19 cellular contexts compared by ENCODE assay signal in genomic region chr3:10558726-10559125, GRCh38. TPM values are rescaled to one million over a fixed set of nuclear protein-coding genes. Genes with fewer than 3 reads are reported as not detected.
"Had no signal": no experiment of that assay in that cellular context is flagged by ENCODE, and none has a peak within 500 bp of the region (broad histone marks: within the 10 kb centered on the region; RNA-seq: fewer than 3 reads in every experiment).

No MANE protein-coding gene starts in this region.

- H3K4me1 ChIP-seq: adrenal gland, esophagus squamous epithelium, right lobe of liver, spleen, stomach had no signal

- H3K36me3 ChIP-seq: adrenal gland, cardiac muscle cell, esophagus squamous epithelium, right lobe of liver, spleen, stomach, thoracic aorta had no signal

- H3K27me3 ChIP-seq: right lobe of liver had no signal

- ATAC-seq: activated T-cell treated with anti-CD3 and anti-CD28 coated beads, Interleukin-2, amount 50 U/mL, for 4 hours had no signal

- H3K9me3 ChIP-seq: adrenal gland, esophagus squamous epithelium, right lobe of liver, spleen, thoracic aorta had no signal

- DNase-seq: activated CD4-positive, alpha-beta T cell treated with anti-CD3 and anti-CD28 coated beads, Interleukin-2, amount 50 U/mL, for 48 hours; activated effector memory CD4-positive, alpha-beta T cell treated with anti-CD3 and anti-CD28 coated beads, Interleukin-2, amount 50 U/mL, for 16 hours; activated T-cell treated with anti-CD3 and anti-CD28 coated beads, Interleukin-2, amount 50 U/mL, for 4 hours; effector CD4-positive, alpha-beta T cell; esophagus squamous epithelium; kidney glomerular epithelial cell; spleen; stimulated activated CD4-positive, alpha-beta T cell treated with anti-CD3 and anti-CD28 coated beads, Interleukin-1b, Interleukin-23, amount 100 ng/mL, for 48 hours; stomach had no signal

- H3K4me3 ChIP-seq: adrenal gland, cardiac muscle cell, coronary artery, esophagus squamous epithelium, right lobe of liver, spleen, stomach, thoracic aorta had no signal

- H3K27ac ChIP-seq: adrenal gland, cardiac muscle cell, coronary artery, esophagus squamous epithelium, right lobe of liver, spleen, stomach, thoracic aorta, VCaP had no signal

RNA-seq across cellular contexts. Expression of gene ATP2B2, which starts 53.3 kb away (rescaled TPM):
- total RNA-seq: endothelial cell of umbilical vein, fibroblast of villous mesenchyme, osteoblast, pulmonary artery endothelial cell, thoracic aorta had no signal
- polyA plus RNA-seq: endothelial cell of umbilical vein had no signal
